1 cellular context compared by ENCODE assay signal in genomic region chr21:42496839-42497202, GRCh38.
TF ChIP-seq lines count a peak whose summit lies in the region.

No MANE protein-coding gene starts in this region.

TF ChIP-seq in A549, 52 proteins besides CTCF, POLR2A, EP300 and RAD21:
- TF ChIP-seq ATOH8 (CRISPR knock-in tag; IDR thresholded peaks at IDR 0.05; ENCODE audit: low read depth) (no peak), HDAC2 (IDR thresholded peaks at IDR 0.05) (no peak), RCOR1 (IDR thresholded peaks at IDR 0.05; ENCODE audit: low read depth, low read length) (no peak), HEYL (CRISPR knock-in tag; IDR thresholded peaks at IDR 0.05) (no peak), SREBF2 (IDR thresholded peaks at IDR 0.05) (no peak), JUNB (IDR thresholded peaks at IDR 0.05) (no peak), EHMT2 (IDR thresholded peaks at IDR 0.05; ENCODE audit: low read depth) (no peak), CEBPB (IDR thresholded peaks at IDR 0.05) (no peak), ZSCAN20 (CRISPR knock-in tag; IDR thresholded peaks at IDR 0.05) (no peak)
